24 cellular contexts compared by ENCODE assay signal in genomic region chr3:23385327-23385726, GRCh38.
DNase-seq lines count a peak whose midpoint lies in the region; ATAC-seq and TF ChIP-seq lines count a peak whose summit lies in the region.
"Had no signal": no experiment of that assay in that cellular context is flagged by ENCODE, and none has a peak within 500 bp of the region (broad histone marks: within the 10 kb centered on the region; RNA-seq: fewer than 3 reads in every experiment).

No MANE protein-coding gene starts in this region.

- no peak overlapping the region for H2BK120ac ChIP-seq in H9 (ENCODE audit: low read depth, low read length, poor library complexity, severe bottlenecking)

- H3K23me2 ChIP-seq in H9 (ENCODE audit: insufficient read length, low read depth, low read length, poor library complexity, severe bottlenecking), result no peaks in the 10 kb centered on the region

- no peak overlapping the region for H4K91ac ChIP-seq in H9 (ENCODE audit: insufficient read length, low read depth, low read length)

- H3K18ac ChIP-seq in H9 (ENCODE audit: insufficient read length, low read depth, low read length), result no peak overlapping the region

- H3K36me3 Mint-ChIP-seq in H9 (ENCODE audit: insufficient read depth in 1 of 3, low read depth in 3 of 3), result peaks cover 0 to 8% (median 3%) of the 10 kb centered on the region in 3 experiments; a peak in 2 of 7 replicates
- no peaks in the 10 kb centered on the region for H3K36me3 Mint-ChIP-seq in activated naive CD4-positive, alpha-beta T cell treated with anti-CD3 and anti-CD28 coated beads, Interleukin-2, amount 10 ng/mL, durations not matched to agents 7 days and 5 days
- H3K36me3 Mint-ChIP-seq: activated naive CD8-positive, alpha-beta T cell treated with anti-CD3 and anti-CD28 coated beads, Interleukin-2, amount 10 ng/mL, durations not matched to agents 7 days and 5 days; CD8-positive, alpha-beta memory T cell; naive B cell had no signal

- CTCF ChIA-PET in activated naive CD4-positive, alpha-beta T cell treated with anti-CD3 and anti-CD28 coated beads, Interleukin-2, amount 10 ng/mL, durations not matched to agents 7 days and 5 days (lab: Charles Lee), result no interaction called here

- H3K23ac ChIP-seq in H9 (ENCODE audit: insufficient read length, low read depth, low read length), result no peak overlapping the region

- no peak for ATAC-seq in HG02588 (IDR thresholded peaks at IDR 0.05; ENCODE audit: unreplicated experiment)
- ATAC-seq: heart right ventricle, HepG2, left colon, T-helper 17 cell had no signal

- no peaks in the 10 kb centered on the region for H3K9me3 Mint-ChIP-seq in H9
- H3K9me3 Mint-ChIP-seq in activated naive CD4-positive, alpha-beta T cell treated with anti-CD3 and anti-CD28 coated beads, Interleukin-2, amount 10 ng/mL, durations not matched to agents 7 days and 5 days, result no peaks in the 10 kb centered on the region
- H3K9me3 Mint-ChIP-seq: activated CD4-positive, alpha-beta T cell treated with anti-CD3 and anti-CD28 coated beads, Interleukin-2, amount 10 ng/mL, durations not matched to agents 24 days and 14 days; activated naive CD8-positive, alpha-beta T cell treated with anti-CD3 and anti-CD28 coated beads, Interleukin-2, amount 10 ng/mL, durations not matched to agents 7 days and 5 days; HFFc6 had no signal

- H3K14ac ChIP-seq in H9 (ENCODE audit: insufficient read depth, low read length), result no peak overlapping the region

- H3K4me1 ChIP-seq in H9 (ENCODE audit: insufficient read depth, low read length), result peaks cover 4% of the 10 kb centered on the region; the same call in 1 of the 2 replicates

- H4K8ac ChIP-seq in H9 (replicated peaks; ENCODE audit: insufficient read length, low read depth, low read length), result no peak overlapping the region

- H3K27ac ChIP-seq in H9 (ENCODE audit: insufficient read length, low read depth, low read length), result no peak overlapping the region
- H3K27ac ChIP-seq: heart right ventricle, HL-60, spleen had no signal

- H3K27me3 Mint-ChIP-seq in H9 (ENCODE audit: low read depth), result no peaks in the 10 kb centered on the region
- no peaks in the 10 kb centered on the region for H3K27me3 Mint-ChIP-seq in activated naive CD4-positive, alpha-beta T cell treated with anti-CD3 and anti-CD28 coated beads, Interleukin-2, amount 10 ng/mL, durations not matched to agents 7 days and 5 days
- H3K27me3 Mint-ChIP-seq: activated CD4-positive, alpha-beta T cell treated with anti-CD3 and anti-CD28 coated beads, Interleukin-2, amount 10 ng/mL, durations not matched to agents 24 days and 14 days; activated naive CD8-positive, alpha-beta T cell treated with anti-CD3 and anti-CD28 coated beads, Interleukin-2, amount 10 ng/mL, durations not matched to agents 7 days and 5 days; naive B cell had no signal

- no peaks in the 10 kb centered on the region for H3K27me3 ChIP-seq in H9 (ENCODE audit: insufficient read depth, low read length)
- H3K27me3 ChIP-seq: heart right ventricle, spleen had no signal

- no peaks in the 10 kb centered on the region for H3K79me2 ChIP-seq in H9 (ENCODE audit: insufficient read depth, low read length)

- no peak overlapping the region for H3K4me3 Mint-ChIP-seq in H9
- no peak overlapping the region for H3K4me3 Mint-ChIP-seq in activated naive CD4-positive, alpha-beta T cell treated with anti-CD3 and anti-CD28 coated beads, Interleukin-2, amount 10 ng/mL, durations not matched to agents 7 days and 5 days
- H3K4me3 Mint-ChIP-seq: activated CD4-positive, alpha-beta T cell treated with anti-CD3 and anti-CD28 coated beads, Interleukin-2, amount 10 ng/mL, durations not matched to agents 24 days and 14 days; activated naive CD8-positive, alpha-beta T cell treated with anti-CD3 and anti-CD28 coated beads, Interleukin-2, amount 10 ng/mL, durations not matched to agents 7 days and 5 days; CD8-positive, alpha-beta memory T cell; HFFc6; naive B cell; T-helper 17 cell had no signal

- H3K4me2 ChIP-seq in H9 (ENCODE audit: insufficient read depth, insufficient read length, low read length), result no peak overlapping the region

- no peak overlapping the region for H3K56ac ChIP-seq in H9 (ENCODE audit: insufficient read length, low read depth, low read length)

- H2BK5ac ChIP-seq in H9 (ENCODE audit: insufficient read length, low read length), result no peak overlapping the region

- peaks cover 27 to 32% of the 10 kb centered on the region in 2 experiments for H3K4me1 Mint-ChIP-seq in H9
- H3K4me1 Mint-ChIP-seq in activated naive CD4-positive, alpha-beta T cell treated with anti-CD3 and anti-CD28 coated beads, Interleukin-2, amount 10 ng/mL, durations not matched to agents 7 days and 5 days, result no peaks in the 10 kb centered on the region
- H3K4me1 Mint-ChIP-seq: activated CD4-positive, alpha-beta T cell treated with anti-CD3 and anti-CD28 coated beads, Interleukin-2, amount 10 ng/mL, durations not matched to agents 24 days and 14 days; activated naive CD8-positive, alpha-beta T cell treated with anti-CD3 and anti-CD28 coated beads, Interleukin-2, amount 10 ng/mL, durations not matched to agents 7 days and 5 days; CD8-positive, alpha-beta memory T cell; T-helper 17 cell had no signal

- TF ChIP-seq CTCF in H9 (conservative IDR thresholded peaks at IDR 0.05), result no peak

- no peaks in the 10 kb centered on the region for H4K20me1 ChIP-seq in H9 (ENCODE audit: control insufficient read depth, insufficient read depth, insufficient read length)

- no peak overlapping the region for H4K5ac ChIP-seq in H9 (ENCODE audit: insufficient read length, low read depth, low read length)

- no peak overlapping the region; a peak in 1 of 7 replicates for H3K27ac Mint-ChIP-seq in H9
- H3K27ac Mint-ChIP-seq in activated naive CD4-positive, alpha-beta T cell treated with anti-CD3 and anti-CD28 coated beads, Interleukin-2, amount 10 ng/mL, durations not matched to agents 7 days and 5 days, result no peak overlapping the region
- H3K27ac Mint-ChIP-seq: activated CD4-positive, alpha-beta T cell treated with anti-CD3 and anti-CD28 coated beads, Interleukin-2, amount 10 ng/mL, durations not matched to agents 24 days and 14 days; activated naive CD8-positive, alpha-beta T cell treated with anti-CD3 and anti-CD28 coated beads, Interleukin-2, amount 10 ng/mL, durations not matched to agents 7 days and 5 days; CD8-positive, alpha-beta memory T cell; HFFc6 had no signal

- H3K9me3 ChIP-seq in H9 (ENCODE audit: control insufficient read depth, low read depth, low read length), result no peaks in the 10 kb centered on the region
- H3K9me3 ChIP-seq: spleen had no signal

- H3K9ac ChIP-seq in H9 (ENCODE audit: extremely low read depth, insufficient read length, low read length), result no peak overlapping the region

- no peak overlapping the region for H3K4ac ChIP-seq in H9 (ENCODE audit: low read depth, low read length)

- WGBS in H9 (ENCODE audit: extremely low coverage, insufficient read length, low lambda C conversion rate), result no CpG with 5 or more reads among the region's 1 CpG

- H2BK12ac ChIP-seq in H9 (ENCODE audit: insufficient read length, low read depth, low read length), result no peak overlapping the region

- H2BK20ac ChIP-seq in H9 (ENCODE audit: low read depth, low read length, poor library complexity, severe bottlenecking), result no peak overlapping the region

- DNase-seq in H9 (no peak), NCI-H146 (lab: John Stamatoyannopoulos, UW) (peak; percentile 41), NCI-H524 treated with DMSO at 0.1 percent for 48 hours (lab: John Stamatoyannopoulos, UW) (peak; percentile 76), cerebellum (ENCODE audit: low spot score) (peak; percentile 27), UCSD-AML1 (lab: John Stamatoyannopoulos, UW; ENCODE audit: unreplicated experiment) (no peak)
- no peak for DNase-seq in activated naive CD4-positive, alpha-beta T cell treated with anti-CD3 and anti-CD28 coated beads, Interleukin-2, amount 10 ng/mL, durations not matched to agents 7 days and 5 days
- DNase-seq: activated CD4-positive, alpha-beta T cell treated with anti-CD3 and anti-CD28 coated beads, Interleukin-2, amount 10 ng/mL, durations not matched to agents 24 days and 14 days; activated naive CD8-positive, alpha-beta T cell treated with anti-CD3 and anti-CD28 coated beads, Interleukin-2, amount 10 ng/mL, durations not matched to agents 7 days and 5 days; CD8-positive, alpha-beta memory T cell; heart right ventricle; HFFc6; left colon; mesendoderm; naive B cell; NCI-H1930; nucleus accumbens; retina; spleen; stimulated activated CD4-positive, alpha-beta T cell treated with anti-CD3 and anti-CD28 coated beads, Interleukin-4, amount 100 ng/mL, for 24 hours; stimulated activated naive CD4-positive, alpha-beta T cell treated with Interleukin-2 at 50 U/mL for 16 hours; T-helper 17 cell had no signal

- H3T11ph ChIP-seq in H9 (ENCODE audit: low read length), result peak overlapping the region; percentile 29

- no peaks in the 10 kb centered on the region for H3K79me1 ChIP-seq in H9 (ENCODE audit: insufficient read depth, low read depth, low read length, poor library complexity, severe bottlenecking)

- H2AFZ ChIP-seq in H9 (ENCODE audit: low read length), result no peak overlapping the region

- no peak overlapping the region for H2AK5ac ChIP-seq in H9 (ENCODE audit: insufficient read length, low read length)

- H2BK15ac ChIP-seq in H9 (ENCODE audit: low read depth, low read length), result no peak overlapping the region

Comparison
In these comparisons a context has a peak if more than half of its experiments do, and no peak if none do; other contexts are left out.
1. DNase-seq: peak in NCI-H146 (single experiment), NCI-H524 treated with DMSO at 0.1 percent for 48 hours (single experiment) and cerebellum (single experiment); none in H9 (single experiment), activated naive CD4-positive, alpha-beta T cell treated with anti-CD3 and anti-CD28 coated beads, Interleukin-2, amount 10 ng/mL, durations not matched to agents 7 days and 5 days (single experiment) and UCSD-AML1 (single experiment).